1 cellular context compared by ENCODE assay signal in genomic region chr9:6757132-6757987, GRCh38.
TF ChIP-seq lines count a peak whose summit lies in the region.

KDM4C (plus strand) TSS chr9:6757973; CDS start chr9:6792989, 35,016 bp downstream.

TF ChIP-seq in HepG2, 621 proteins besides CTCF, POLR2A, EP300 and RAD21 (continued from another document and continues in another):
- no peak for TF ChIP-seq REST (IDR thresholded peaks at IDR 0.05; ENCODE audit: borderline replicate concordance in 1 of 2, low read depth in 1 of 2, low read length in 2 of 2)
- peak; percentile 84 for TF ChIP-seq ZNF883 (CRISPR knock-in tag; IDR thresholded peaks at IDR 0.05; ENCODE audit: not compliant biosample characterization)
- peak in 1 of 2 experiments; percentile 85; a peak in 2 of 4 replicates for TF ChIP-seq HMGXB4 (CRISPR knock-in tag; IDR thresholded peaks at IDR 0.05; ENCODE audit: borderline replicate concordance in 1 of 2, low read depth in 1 of 2)
- no peak; the same call in 1 of the 2 replicates for TF ChIP-seq IRX3 (CRISPR knock-in tag; IDR thresholded peaks at IDR 0.05; ENCODE audit: borderline replicate concordance, low read depth)
- no peak for TF ChIP-seq SYNCRIP (IDR thresholded peaks at IDR 0.05; ENCODE audit: insufficient read depth, low read depth, low read length)
- peak; percentile 88 for TF ChIP-seq DR1 (CRISPR knock-in tag; IDR thresholded peaks at IDR 0.05)
- peak; percentile 41; the same call in 1 of the 2 replicates for TF ChIP-seq BATF2 (CRISPR knock-in tag; IDR thresholded peaks at IDR 0.05)
- no peak for TF ChIP-seq ZNF136 (CRISPR knock-in tag; IDR thresholded peaks at IDR 0.05; ENCODE audit: low read depth)
- TF ChIP-seq ETV5 (CRISPR knock-in tag; IDR thresholded peaks at IDR 0.05; ENCODE audit: borderline replicate concordance): peak; percentile 82
- no peak for TF ChIP-seq SMARCC2 (IDR thresholded peaks at IDR 0.05)
- no peak for TF ChIP-seq TCF7L2 (IDR thresholded peaks at IDR 0.05; ENCODE audit: low read depth, low read length)
- peak; percentile 84; the same call in 1 of the 2 replicates for TF ChIP-seq ZNF83 (CRISPR knock-in tag; IDR thresholded peaks at IDR 0.05; ENCODE audit: borderline replicate concordance)
- TF ChIP-seq MZF1 (CRISPR knock-in tag; IDR thresholded peaks at IDR 0.05; ENCODE audit: borderline replicate concordance): no peak
- TF ChIP-seq ZNF615 (CRISPR knock-in tag; IDR thresholded peaks at IDR 0.05; ENCODE audit: borderline replicate concordance): no peak
- TF ChIP-seq ZFP36 (IDR thresholded peaks at IDR 0.05; ENCODE audit: borderline replicate concordance, low read depth, low read length, partially characterized antibody): no peak
- TF ChIP-seq HHEX (CRISPR knock-in tag; IDR thresholded peaks at IDR 0.05): no peak
- peak; percentile 86 for TF ChIP-seq PHF20 (CRISPR knock-in tag; IDR thresholded peaks at IDR 0.05)
- TF ChIP-seq KLF16 (CRISPR knock-in tag; IDR thresholded peaks at IDR 0.05): peak in 1 of 2 experiments; percentile 16; a peak in 2 of 4 replicates
- TF ChIP-seq TEAD3 (CRISPR knock-in tag; optimal IDR thresholded peaks at IDR 0.05; ENCODE audit: borderline replicate concordance): peak; percentile 95
- no peak for TF ChIP-seq CEBPZ (IDR thresholded peaks at IDR 0.05; ENCODE audit: low read length)
- TF ChIP-seq ZNF354B (CRISPR knock-in tag; IDR thresholded peaks at IDR 0.05): 0 out of 2 replicates have a peak, but pooled peaks have one; percentile 22
- TF ChIP-seq CAMTA2 (CRISPR knock-in tag; IDR thresholded peaks at IDR 0.05; ENCODE audit: borderline replicate concordance): no peak
- TF ChIP-seq ATF6 (CRISPR knock-in tag; conservative IDR thresholded peaks at IDR 0.05): 0 out of 2 replicates have a peak, but pooled peaks have one; percentile 23
- TF ChIP-seq HBP1 (CRISPR knock-in tag; IDR thresholded peaks at IDR 0.05; ENCODE audit: low read depth): no peak
- TF ChIP-seq TFDP1 (CRISPR knock-in tag; IDR thresholded peaks at IDR 0.05; ENCODE audit: borderline replicate concordance): peak; percentile 45; the same call in 1 of the 2 replicates
- peak; percentile 61 for TF ChIP-seq FOSL2 (CRISPR knock-in tag; IDR thresholded peaks at IDR 0.05)
- peak; percentile 64; the same call in 1 of the 2 replicates for TF ChIP-seq PITX1 (CRISPR knock-in tag; IDR thresholded peaks at IDR 0.05)
- TF ChIP-seq DNMT3B (CRISPR knock-in tag; conservative IDR thresholded peaks at IDR 0.05): peak; percentile 12; the same call in 1 of the 2 replicates
- TF ChIP-seq ZNF121 (CRISPR knock-in tag; IDR thresholded peaks at IDR 0.05): peak; percentile 90
- TF ChIP-seq RBM22 (optimal IDR thresholded peaks at IDR 0.05; ENCODE audit: low read length): peak; percentile 51
- TF ChIP-seq FOXJ3 (CRISPR knock-in tag; IDR thresholded peaks at IDR 0.05; ENCODE audit: borderline replicate concordance): peak; percentile 58; the same call in 1 of the 2 replicates
- TF ChIP-seq PCBP1 (IDR thresholded peaks at IDR 0.05; ENCODE audit: borderline replicate concordance, low read depth, low read length): 0 out of 2 replicates have a peak, but pooled peaks have one; percentile 23
- TF ChIP-seq ZNF207 (IDR thresholded peaks at IDR 0.05; ENCODE audit: borderline replicate concordance): no peak
- TF ChIP-seq HOXA9 (CRISPR knock-in tag; IDR thresholded peaks at IDR 0.05; ENCODE audit: borderline replicate concordance): 0 out of 2 replicates have a peak, but pooled peaks have one; percentile 16
- peak; percentile 65; the same call in 1 of the 2 replicates for TF ChIP-seq ZFP1 (CRISPR knock-in tag; IDR thresholded peaks at IDR 0.05)
- no peak for TF ChIP-seq ZNF468 (CRISPR knock-in tag; IDR thresholded peaks at IDR 0.05)
- no peak for TF ChIP-seq ZNF577 (CRISPR knock-in tag; IDR thresholded peaks at IDR 0.05; ENCODE audit: borderline replicate concordance, low read depth)
- peak; percentile 85 for TF ChIP-seq ZNF256 (CRISPR knock-in tag; conservative IDR thresholded peaks at IDR 0.05)
- TF ChIP-seq GMEB1 (CRISPR knock-in tag; IDR thresholded peaks at IDR 0.05; ENCODE audit: borderline replicate concordance): peak; percentile 96
- no peak for TF ChIP-seq PATZ1 (CRISPR knock-in tag; IDR thresholded peaks at IDR 0.05)
- no peak for TF ChIP-seq E2F5 (CRISPR knock-in tag; conservative IDR thresholded peaks at IDR 0.05)
- peak; percentile 51 for TF ChIP-seq HDAC2 (CRISPR knock-in tag; IDR thresholded peaks at IDR 0.05)
- TF ChIP-seq KDM5A (IDR thresholded peaks at IDR 0.05; ENCODE audit: borderline replicate concordance, low read length): peak; percentile 82
